Comparison of ENCODE assay signal across 8 cellular contexts in genomic region chr2:231604685-231605606, GRCh38. TPM values are rescaled to one million over a fixed set of nuclear protein-coding genes. Genes with fewer than 3 reads are reported as not detected.
A peak's percentile ranks its signal among the peaks of the same experiment; 100 is the strongest.
DNase-seq lines count a peak whose midpoint lies in the region; ATAC-seq, FAIRE-seq and TF ChIP-seq lines count a peak whose summit lies in the region.

No MANE protein-coding gene starts in this region.

- H3K27me3 Mint-ChIP-seq in central memory CD8-positive, alpha-beta T cell: no peaks in the 10 kb centered on the region

- peaks cover 6% of the 10 kb centered on the region for H3K4me1 Mint-ChIP-seq in central memory CD8-positive, alpha-beta T cell

- ATAC-seq in GM18873 (IDR thresholded peaks at IDR 0.05; ENCODE audit: low FRiP score, unreplicated experiment) (peak; percentile 79), HG03135 (IDR thresholded peaks at IDR 0.05; ENCODE audit: unreplicated experiment) (peak; percentile 76)
- ATAC-seq in activated CD4-positive, CD25-positive, alpha-beta regulatory T cell treated with anti-CD3 and anti-CD28 coated beads, Interleukin-2, amount 50 U/mL, for 24 hours: peak; percentile 85 to 86
- peak; percentile 85 for ATAC-seq in central memory CD8-positive, alpha-beta T cell (replicated peaks; ENCODE audit: extremely low read depth, poor library complexity, severe bottlenecking)

- no peak for TF ChIP-seq CTCF in kidney (IDR thresholded peaks at IDR 0.05; ENCODE audit: borderline replicate concordance, extremely low read depth, insufficient read depth)

- H3K36me3 ChIP-seq in kidney (ENCODE audit: control insufficient read depth in 1 of 2, insufficient read depth in 2 of 2, low read length in 2 of 2): no peaks in the 10 kb centered on the region

- H3K27ac ChIP-seq in kidney (ENCODE audit: low read depth in 2 of 2, low read length in 2 of 2): peak overlapping the region; percentile 99

- peak overlapping the region; percentile 67 to 95 for H3K9ac ChIP-seq in kidney (ENCODE audit: low read length in 2 of 2)

- in situ Hi-C loops in ACHN (cut with HindIII; ENCODE audit: low pct_ligation_motif_present, low pct_unique_long_range_greater_than_20kb, low sequenced_read_pairs): no loop called here

- DNase-seq in ACHN: peak; percentile 98
- DNase-seq in NCI-H2227 treated with DMSO at 0.1 percent for 48 hours (lab: John Stamatoyannopoulos, UW): peak; percentile 93
- DNase-seq in central memory CD8-positive, alpha-beta T cell (ENCODE audit: low spot score in 2 of 2): peak; percentile 96
- peak; percentile 100 for DNase-seq in kidney
- peak; percentile 79 to 94 (median 87) for DNase-seq in stimulated activated CD4-positive, alpha-beta T cell treated with anti-CD3 and anti-CD28 coated beads, Interleukin-12 subunit alpha, Interleukin-12 subunit beta, amount 100 ng/mL, for 48 hours (ENCODE audit: low read depth in 2 of 3, low spot score in 1 of 3)

- H3K36me3 Mint-ChIP-seq in central memory CD8-positive, alpha-beta T cell (ENCODE audit: insufficient read depth): peaks cover 28% of the 10 kb centered on the region

- H3K4me1 ChIP-seq in kidney (ENCODE audit: control insufficient read depth in 1 of 2, insufficient read depth in 1 of 2, low read depth in 1 of 2, low read length in 2 of 2): peaks cover 7 to 20% of the 10 kb centered on the region in 2 donors

- no peak for FAIRE-seq in kidney (lab: Jason Lieb, UNC)

- intact Hi-C loops in kidney (cut with DNase I): no loop called here

- H3K4me3 ChIP-seq in kidney (ENCODE audit: low read length in 2 of 2): peak overlapping the region; percentile 28 to 68

- H3K9me3 Mint-ChIP-seq in central memory CD8-positive, alpha-beta T cell: no peaks in the 10 kb centered on the region

- H3K9me3 ChIP-seq in kidney (ENCODE audit: control insufficient read depth in 1 of 2, low read length in 2 of 2): no peaks in the 10 kb centered on the region

- H3K4me3 Mint-ChIP-seq in central memory CD8-positive, alpha-beta T cell: peak overlapping the region; percentile 65

- H3K27ac Mint-ChIP-seq in central memory CD8-positive, alpha-beta T cell (ENCODE audit: low read depth): peak overlapping the region; percentile 92

RNA-seq across cellular contexts. Expression of gene TEX44, which starts 12.3 kb away (rescaled TPM):
- total RNA-seq in kidney: not detected
- polyA plus RNA-seq in kidney (ENCODE audit: insufficient read depth, low read depth, low replicate concordance): not detected

Comparison
In these comparisons a context has a peak if more than half of its experiments do, and no peak if none do; other contexts are left out.
1. Peak in every context shown above with its lines: DNase-seq, ATAC-seq, H3K4me3 ChIP-seq and H3K27ac ChIP-seq.